ENCODE assay signal across 11 cellular contexts in genomic region chr17:50058296-50058945, GRCh38. TPM values are rescaled to one million over a fixed set of nuclear protein-coding genes. Genes with fewer than 3 reads are reported as not detected.
DNase-seq lines count a peak whose midpoint lies in the region; ATAC-seq, FAIRE-seq and TF ChIP-seq lines count a peak whose summit lies in the region.
"Had no signal": no experiment of that assay in that cellular context is flagged by ENCODE, and none has a peak within 500 bp of the region (broad histone marks: within the 10 kb centered on the region; RNA-seq: fewer than 3 reads in every experiment).

No MANE protein-coding gene starts in this region.

- TF ChIP-seq POLR2A in sigmoid colon (IDR thresholded peaks at IDR 0.05) = no peak

- POLR2A ChIA-PET in WTC11 (lab: Charles Lee) = no interaction called here

- no peaks in the 10 kb centered on the region for H3K9me3 ChIP-seq in CD4-positive, CD25-positive, alpha-beta regulatory T cell (ENCODE audit: control insufficient read depth in 2 of 2, low read length in 2 of 2)
- H3K9me3 ChIP-seq in sigmoid colon = no peaks in the 10 kb centered on the region
- H3K9me3 ChIP-seq: SJCRH30 had no signal

- peaks cover 5 to 26% (median 22%) of the 10 kb centered on the region in 4 donors for H3K4me1 Mint-ChIP-seq in CD4-positive, CD25-positive, alpha-beta regulatory T cell
- peaks cover 30% of the 10 kb centered on the region for H3K4me1 Mint-ChIP-seq in WTC11
- H3K4me1 Mint-ChIP-seq in glutamatergic neuron (ENCODE audit: low read depth, unreplicated experiment) = peaks cover 16% of the 10 kb centered on the region

- H3K36me3 ChIP-seq in CD4-positive, CD25-positive, alpha-beta regulatory T cell (ENCODE audit: control insufficient read depth, insufficient read depth, low read length) = no peaks in the 10 kb centered on the region
- no peaks in the 10 kb centered on the region for H3K36me3 ChIP-seq in sigmoid colon
- H3K36me3 ChIP-seq: SJCRH30 had no signal

- H3K9me3 Mint-ChIP-seq in CD4-positive, CD25-positive, alpha-beta regulatory T cell = peaks cover 0 to 2% (median 0%) of the 10 kb centered on the region in 7 donors
- no peaks in the 10 kb centered on the region for H3K9me3 Mint-ChIP-seq in WTC11
- peaks cover 3% of the 10 kb centered on the region for H3K9me3 Mint-ChIP-seq in glutamatergic neuron (ENCODE audit: unreplicated experiment)

- no peak for FAIRE-seq in RCC 7860 (lab: Jason Lieb, UNC)

- H3K27me3 Mint-ChIP-seq in CD4-positive, CD25-positive, alpha-beta regulatory T cell = no peaks in the 10 kb centered on the region
- H3K27me3 Mint-ChIP-seq in WTC11 (ENCODE audit: low read depth) (peaks cover 19% of the 10 kb centered on the region), glutamatergic neuron (ENCODE audit: unreplicated experiment) (peaks cover 15% of the 10 kb centered on the region)

- CTCF ChIA-PET in WTC11 (lab: Charles Lee) = interaction anchor here (0.9 to 2.8 kb wide), 4 partner anchors 21 to 198 kb away, joined by 3 to 16 read pairs (median 4); partner anchors contain the start of gene PDK2

- DNase-seq in CD4-positive, CD25-positive, alpha-beta regulatory T cell = no peak
- DNase-seq in WTC11 (ENCODE audit: low spot score) (no peak), glutamatergic neuron (no peak), sigmoid colon (no peak), GF-D8 (lab: John Stamatoyannopoulos, UW) (no peak), RCC 7860 (ENCODE audit: low spot score) (no peak), MV-4-11 (lab: John Stamatoyannopoulos, UW) (no peak)
- no peak for DNase-seq in stimulated activated CD4-positive, alpha-beta T cell treated with anti-CD3 and anti-CD28 coated beads, Interleukin-2, amount 100 ng/mL, for 48 hours
- DNase-seq: activated CD8-positive, alpha-beta T cell treated with anti-CD3 and anti-CD28 coated beads, Interleukin-2, amount 10 ng/mL, durations not matched to agents 7 days and 5 days; head of caudate nucleus; SJCRH30 had no signal

- WGBS in sigmoid colon, 2 donors = 82 to 86% methylated on average over 10 of the region's 10 CpGs

- H3K27me3 ChIP-seq in CD4-positive, CD25-positive, alpha-beta regulatory T cell (ENCODE audit: control insufficient read depth, insufficient read depth, low read length) = no peaks in the 10 kb centered on the region
- no peaks in the 10 kb centered on the region for H3K27me3 ChIP-seq in sigmoid colon
- H3K27me3 ChIP-seq: SJCRH30 had no signal

- no peak overlapping the region for H3K4me3 ChIP-seq in CD4-positive, CD25-positive, alpha-beta regulatory T cell (ENCODE audit: low read depth, low read length)
- H3K4me3 ChIP-seq in sigmoid colon = no peak overlapping the region
- H3K4me3 ChIP-seq: SJCRH30 had no signal

- peaks cover 20% of the 10 kb centered on the region for H3K4me1 ChIP-seq in CD4-positive, CD25-positive, alpha-beta regulatory T cell (ENCODE audit: control insufficient read depth, insufficient read depth, low read length, poor library complexity, severe bottlenecking)
- peaks cover 0 to 86% (median 76%) of the 10 kb centered on the region in 4 donors for H3K4me1 ChIP-seq in sigmoid colon

- no peak overlapping the region for H3K27ac Mint-ChIP-seq in CD4-positive, CD25-positive, alpha-beta regulatory T cell
- H3K27ac Mint-ChIP-seq in WTC11 (no peak overlapping the region), glutamatergic neuron (ENCODE audit: unreplicated experiment) (no peak overlapping the region)

- peak overlapping the region; percentile 48 to 91 (median 73) for H3K4me3 Mint-ChIP-seq in CD4-positive, CD25-positive, alpha-beta regulatory T cell
- H3K4me3 Mint-ChIP-seq in WTC11 = peak overlapping the region; percentile 79; the same call in 1 of the 2 replicates
- peak overlapping the region; percentile 46 for H3K4me3 Mint-ChIP-seq in glutamatergic neuron (ENCODE audit: unreplicated experiment)

- TF ChIP-seq CTCF in WTC11 (IDR thresholded peaks at IDR 0.05) (no peak), glutamatergic neuron (IDR thresholded peaks at IDR 0.05; ENCODE audit: partially characterized antibody, unreplicated experiment) (no peak), sigmoid colon (IDR thresholded peaks at IDR 0.05) (no peak)

- H3K27ac ChIP-seq in CD4-positive, CD25-positive, alpha-beta regulatory T cell (ENCODE audit: insufficient read depth, low read length, poor library complexity, severe bottlenecking) = no peak overlapping the region
- H3K27ac ChIP-seq in sigmoid colon = peak overlapping the region; percentile 91 to 96 (median 94)
- H3K27ac ChIP-seq: SJCRH30 had no signal

- intact Hi-C loops in sigmoid colon (cut with DNase I) = no loop called here

- no peak for TF ChIP-seq EP300 in sigmoid colon (IDR thresholded peaks at IDR 0.05)

- no peaks in the 10 kb centered on the region for H3K36me3 Mint-ChIP-seq in CD4-positive, CD25-positive, alpha-beta regulatory T cell
- H3K36me3 Mint-ChIP-seq in WTC11 = no peaks in the 10 kb centered on the region
- no peaks in the 10 kb centered on the region for H3K36me3 Mint-ChIP-seq in glutamatergic neuron (ENCODE audit: unreplicated experiment)

- no peak for ATAC-seq in CD4-positive, CD25-positive, alpha-beta regulatory T cell (ENCODE audit: low read depth in 2 of 2)
- no peak for ATAC-seq in WTC11
- ATAC-seq: activated CD8-positive, alpha-beta T cell treated with anti-CD3 and anti-CD28 coated beads, Interleukin-2, amount 10 ng/mL, durations not matched to agents 7 days and 5 days had no signal

TF ChIP-seq in WTC11, 78 proteins besides CTCF, POLR2A, EP300 and RAD21 (continues in another document):
- TF ChIP-seq USF1 (CRISPR knock-in tag; IDR thresholded peaks at IDR 0.05) (no peak), ZNF281 (CRISPR knock-in tag; IDR thresholded peaks at IDR 0.05) (no peak), RORB (CRISPR knock-in tag; IDR thresholded peaks at IDR 0.05) (no peak), TEAD1 (CRISPR knock-in tag; IDR thresholded peaks at IDR 0.05) (no peak), SOX15 (CRISPR knock-in tag; IDR thresholded peaks at IDR 0.05) (no peak), ZMAT4 (CRISPR knock-in tag; IDR thresholded peaks at IDR 0.05) (no peak), ZNF512 (CRISPR knock-in tag; IDR thresholded peaks at IDR 0.05; ENCODE audit: borderline replicate concordance) (no peak), OVOL2 (CRISPR knock-in tag; IDR thresholded peaks at IDR 0.05; ENCODE audit: borderline replicate concordance) (no peak), NR3C1 (CRISPR knock-in tag; conservative IDR thresholded peaks at IDR 0.05; ENCODE audit: low read depth) (no peak)

RNA-seq across cellular contexts. Expression of gene ITGA3, which starts 2.5 kb away (rescaled TPM):
- total RNA-seq in CD4-positive, CD25-positive, alpha-beta regulatory T cell = 14.4 TPM
- 1 to 10 TPM; 1.7 to 3.9 (median 2.7) TPM for polyA plus RNA-seq in CD4-positive, CD25-positive, alpha-beta regulatory T cell
- 35.3 to 44.2 TPM (median 35.5 TPM) in 3 replicates for total RNA-seq in WTC11 (2021)
- 13.2 TPM for total RNA-seq in glutamatergic neuron (ENCODE audit: unreplicated experiment)
- total RNA-seq in sigmoid colon = 10 to 100 TPM; 19.9 to 54.0 (median 39.5) TPM
- polyA plus RNA-seq in sigmoid colon = 10 to 100 TPM; 15.6 to 85.1 (median 17.1) TPM

RNA-seq across cellular contexts. Expression of gene PDK2, which starts 36.7 kb away (rescaled TPM):
- total RNA-seq in CD4-positive, CD25-positive, alpha-beta regulatory T cell = 25.2 TPM
- 10 to 100 TPM; 42.1 to 65.2 (median 54.0) TPM for polyA plus RNA-seq in CD4-positive, CD25-positive, alpha-beta regulatory T cell
- total RNA-seq in WTC11 (2021) = 16.6 to 21.3 TPM (median 19.8 TPM) in 3 replicates
- total RNA-seq in glutamatergic neuron (ENCODE audit: unreplicated experiment) = 36.9 TPM
- 10 to 100 TPM; 40.3 to 82.8 (median 45.7) TPM for total RNA-seq in sigmoid colon
- 10 to 100 TPM; 23.1 to 56.5 (median 43.9) TPM for polyA plus RNA-seq in sigmoid colon
